ENCODE assay signal across 1 cellular context in the genomic region with DNA sequence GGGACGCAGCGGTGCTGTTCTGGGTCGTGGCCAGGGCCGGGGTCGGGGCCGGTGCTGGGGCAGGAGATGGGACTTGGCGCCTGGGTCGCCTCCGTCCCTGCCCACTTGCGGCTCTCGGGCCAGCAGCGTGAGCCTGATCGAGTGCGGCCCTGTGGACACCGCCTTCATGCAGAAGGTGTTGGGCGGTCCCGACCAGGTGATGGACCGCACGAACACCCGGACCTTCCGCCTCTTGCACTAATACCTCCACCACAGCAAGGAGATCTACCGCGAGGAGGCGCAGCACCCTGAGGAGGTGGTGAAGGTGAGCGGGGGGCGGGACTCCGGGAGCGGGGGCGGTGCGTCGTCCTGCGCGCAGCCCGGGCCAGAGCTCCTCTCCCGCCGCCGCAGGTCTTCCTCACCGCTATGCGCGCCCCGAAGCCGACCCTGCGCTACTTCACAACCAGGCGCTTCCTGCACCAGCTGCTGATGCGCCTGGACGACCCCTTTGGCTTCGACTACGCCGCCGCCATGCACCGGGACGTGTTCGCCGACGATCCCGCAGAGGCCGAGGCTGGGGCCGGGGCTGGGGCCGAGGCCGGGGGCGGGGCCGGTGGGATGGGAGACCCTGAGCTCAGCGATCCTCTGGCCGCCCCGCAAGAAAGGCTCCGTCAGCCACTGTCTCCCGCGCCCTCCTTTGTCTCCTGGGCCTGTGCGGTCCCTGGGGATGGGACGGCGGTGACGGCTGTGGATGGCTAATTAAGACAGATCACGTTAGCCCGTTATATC.
A peak's percentile ranks its signal among the peaks of the same experiment; 100 is the strongest.
TF ChIP-seq lines count a peak whose summit lies in the region.

No MANE protein-coding gene starts in this region.

TF ChIP-seq in H1, 55 proteins besides CTCF, POLR2A, EP300 and RAD21 (continued from another document):
- TF ChIP-seq TAF1 (IDR thresholded peaks at IDR 0.05; ENCODE audit: low read depth, low read length) (peak; percentile 62; the same call in 1 of the 2 replicates), NRF1 (IDR thresholded peaks at IDR 0.05; ENCODE audit: low read depth, low read length) (no peak), KDM4A (IDR thresholded peaks at IDR 0.05; ENCODE audit: low read depth, low read length, severe bottlenecking) (peak; percentile 27), SP1 (IDR thresholded peaks at IDR 0.05; ENCODE audit: low read depth, low read length) (0 out of 2 replicates have a peak, but pooled peaks have one; percentile 30), GTF2F1 (IDR thresholded peaks at IDR 0.05; ENCODE audit: borderline replicate concordance, low read depth, low read length) (no peak), EGR1 (IDR thresholded peaks at IDR 0.05; ENCODE audit: borderline replicate concordance, low read depth, low read length) (peak; percentile 98), KDM5A (IDR thresholded peaks at IDR 0.05; ENCODE audit: low read length) (no peak), CREB1 (IDR thresholded peaks at IDR 0.05) (peak; percentile 63)
- TF ChIP-seq, protein P1, sequence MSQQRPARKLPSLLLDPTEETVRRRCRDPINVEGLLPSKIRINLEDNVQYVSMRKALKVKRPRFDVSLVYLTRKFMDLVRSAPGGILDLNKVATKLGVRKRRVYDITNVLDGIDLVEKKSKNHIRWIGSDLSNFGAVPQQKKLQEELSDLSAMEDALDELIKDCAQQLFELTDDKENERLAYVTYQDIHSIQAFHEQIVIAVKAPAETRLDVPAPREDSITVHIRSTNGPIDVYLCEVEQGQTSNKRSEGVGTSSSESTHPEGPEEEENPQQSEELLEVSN (IDR thresholded peaks at IDR 0.05): peak; percentile 65; the same call in 1 of the 2 replicates
